10 cellular contexts compared by ENCODE assay signal in genomic region chr11:59182457-59183151, GRCh38. TPM values are rescaled to one million over a fixed set of nuclear protein-coding genes. Genes with fewer than 3 reads are reported as not detected.
DNase-seq lines count a peak whose midpoint lies in the region; ATAC-seq and TF ChIP-seq lines count a peak whose summit lies in the region.
"Had no signal": no experiment of that assay in that cellular context is flagged by ENCODE, and none has a peak within 500 bp of the region (broad histone marks: within the 10 kb centered on the region; RNA-seq: fewer than 3 reads in every experiment).

No MANE protein-coding gene starts in this region.

- H3K9me3 Mint-ChIP-seq in T-helper 2 cell treated with Interferon-gamma antibody and Interleukin-4, amounts not matched to agents 5 μg/mL and 100 μg/mL, for 36 hours, result no peaks in the 10 kb centered on the region
- H3K9me3 Mint-ChIP-seq: central memory CD8-positive, alpha-beta T cell had no signal

- DNase-seq in AG09309 (ENCODE audit: low read depth), result no peak
- peak; percentile 64 to 75 for DNase-seq in left colon
- no peak for DNase-seq in NCI-H1105 treated with DMSO at 0.1 percent for 48 hours (lab: John Stamatoyannopoulos, UW)
- DNase-seq in cortex of kidney (lab: John Stamatoyannopoulos, UW), result no peak
- no peak for DNase-seq in T-helper 2 cell treated with Interferon-gamma antibody and Interleukin-4, amounts not matched to agents 5 μg/mL and 100 μg/mL, for 36 hours (ENCODE audit: low spot score)
- no peak for DNase-seq in amniotic stem cell (lab: John Stamatoyannopoulos, UW)
- DNase-seq: NCI-H2107 had no signal

- peaks cover 7% of the 10 kb centered on the region for H3K27me3 Mint-ChIP-seq in T-helper 2 cell treated with Interferon-gamma antibody and Interleukin-4, amounts not matched to agents 5 μg/mL and 100 μg/mL, for 36 hours (ENCODE audit: low read depth)
- H3K27me3 Mint-ChIP-seq: central memory CD8-positive, alpha-beta T cell had no signal

- no peaks in the 10 kb centered on the region for H3K79me2 ChIP-seq in SU-DHL-6 (ENCODE audit: insufficient read depth, low read length)

- no peak overlapping the region for H3K9ac ChIP-seq in SU-DHL-6 (ENCODE audit: low read length)

- ATAC-seq in GM18502 (IDR thresholded peaks at IDR 0.05; ENCODE audit: poor library complexity, unreplicated experiment) (peak; percentile 57), left colon (peak; percentile 56)

- no peak overlapping the region for H3K4me2 ChIP-seq in SU-DHL-6 (ENCODE audit: low read depth, low read length, poor library complexity, severe bottlenecking)

- H3K4me1 Mint-ChIP-seq in T-helper 2 cell treated with Interferon-gamma antibody and Interleukin-4, amounts not matched to agents 5 μg/mL and 100 μg/mL, for 36 hours (ENCODE audit: low read depth), result no peaks in the 10 kb centered on the region
- H3K4me1 Mint-ChIP-seq: central memory CD8-positive, alpha-beta T cell had no signal

- H3K36me3 ChIP-seq in SU-DHL-6 (ENCODE audit: low read length), result peaks cover 3% of the 10 kb centered on the region

- H3K9me2 ChIP-seq in SU-DHL-6 (replicated peaks; ENCODE audit: insufficient read depth, low read length), result no peaks in the 10 kb centered on the region

- peak; percentile 13 for TF ChIP-seq CTCF in AG09309 (IDR thresholded peaks at IDR 0.05; ENCODE audit: control insufficient read depth, insufficient read depth, low read depth, low read length, missing control alignments)
- TF ChIP-seq CTCF in SU-DHL-6 (IDR thresholded peaks at IDR 0.05; ENCODE audit: insufficient read depth, low read length, poor library complexity, severe bottlenecking), result peak; percentile 37

- no peaks in the 10 kb centered on the region for H3K36me3 Mint-ChIP-seq in T-helper 2 cell treated with Interferon-gamma antibody and Interleukin-4, amounts not matched to agents 5 μg/mL and 100 μg/mL, for 36 hours (ENCODE audit: low read depth)

- H3K27me3 ChIP-seq in SU-DHL-6 (ENCODE audit: low read length), result no peaks in the 10 kb centered on the region

- no peaks in the 10 kb centered on the region for H3F3A ChIP-seq in SU-DHL-6 (ENCODE audit: insufficient read depth)

- H3K4me3 ChIP-seq in AG09309 (ENCODE audit: control insufficient read depth, low read depth, low read length) (no peak overlapping the region), SU-DHL-6 (ENCODE audit: insufficient read depth, low read length, poor library complexity, severe bottlenecking) (no peak overlapping the region)

- intact Hi-C loops in left colon (cut with DNase I, micrococcal nuclease), result no loop called here

- H3K27ac Mint-ChIP-seq in T-helper 2 cell treated with Interferon-gamma antibody and Interleukin-4, amounts not matched to agents 5 μg/mL and 100 μg/mL, for 36 hours, result no peak overlapping the region

- H3K9me3 ChIP-seq in SU-DHL-6 (ENCODE audit: insufficient read depth, low read length), result peaks cover 18% of the 10 kb centered on the region; the same call in 1 of the 2 replicates

- no peak overlapping the region for H3K4me3 Mint-ChIP-seq in T-helper 2 cell treated with Interferon-gamma antibody and Interleukin-4, amounts not matched to agents 5 μg/mL and 100 μg/mL, for 36 hours
- H3K4me3 Mint-ChIP-seq: central memory CD8-positive, alpha-beta T cell had no signal

- no peaks in the 10 kb centered on the region for H4K20me1 ChIP-seq in SU-DHL-6 (ENCODE audit: low read depth, low read length)

- H3K27ac ChIP-seq in SU-DHL-6 (ENCODE audit: low read depth, low read length), result no peak overlapping the region

- H2AFZ ChIP-seq in SU-DHL-6 (ENCODE audit: low read depth, low read length, severe bottlenecking), result no peak overlapping the region

RNA-seq across cellular contexts. Expression of gene DTX4, which starts 10.7 kb away (rescaled TPM):
- 10 to 100 TPM; 58.4 to 62.4 TPM for total RNA-seq in left colon

RNA-seq across cellular contexts. Expression of gene MPEG1, which starts 30.1 kb away (rescaled TPM):
- total RNA-seq in left colon, result 10 to 100 TPM in 1 of 2 donors, 1 to 10 TPM in 1; 5.0 to 24.2 TPM

RNA-seq across cellular contexts. Expression of gene FAM111A, which starts 39.9 kb away (rescaled TPM):
- total RNA-seq in left colon, result 10 to 100 TPM; 25.0 to 27.8 TPM

Comparison
In these comparisons a context has a peak if more than half of its experiments do, and no peak if none do; other contexts are left out.
1. DNase-seq: peak in left colon (2 of 2); none in AG09309 (single experiment), NCI-H1105 treated with DMSO at 0.1 percent for 48 hours (single experiment), cortex of kidney (single experiment), T-helper 2 cell treated with Interferon-gamma antibody and Interleukin-4, amounts not matched to agents 5 μg/mL and 100 μg/mL, for 36 hours (single experiment) and amniotic stem cell (single experiment).